ENCODE assay signal across 17 cellular contexts in the genomic region with DNA sequence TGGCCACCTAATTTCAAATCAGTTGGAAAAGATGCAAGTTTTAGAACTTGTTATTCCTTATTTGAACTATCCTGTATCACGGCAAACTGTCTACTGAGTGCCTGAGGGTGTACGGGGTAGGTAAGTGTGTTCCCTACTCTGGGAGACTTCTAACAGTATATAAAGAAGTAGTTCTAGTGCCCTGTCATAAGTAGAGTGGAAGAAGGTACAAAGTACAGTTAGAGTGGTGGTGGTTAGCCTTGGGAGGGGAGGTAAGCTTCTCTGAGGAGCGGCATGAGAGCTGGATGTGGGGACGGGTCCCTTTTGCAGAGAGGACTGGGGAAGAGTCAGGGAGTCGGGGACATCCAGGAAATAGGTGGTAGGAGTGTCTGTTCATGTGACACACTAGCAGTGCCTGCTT. TPM values are rescaled to one million over a fixed set of nuclear protein-coding genes. Genes with fewer than 3 reads are reported as not detected.
A peak's percentile ranks its signal among the peaks of the same experiment; 100 is the strongest.
DNase-seq lines count a peak whose midpoint lies in the region; ATAC-seq and TF ChIP-seq lines count a peak whose summit lies in the region.
"Had no signal": no experiment of that assay in that cellular context is flagged by ENCODE, and none has a peak within 500 bp of the region (broad histone marks: within the 10 kb centered on the region; RNA-seq: fewer than 3 reads in every experiment).

No MANE protein-coding gene starts in this region.

- no peak for DNase-seq in activated CD4-positive, alpha-beta T cell treated with anti-CD3 and anti-CD28 coated beads, Interleukin-2, amount 10 ng/mL, durations not matched to agents 7 days and 5 days
- DNase-seq in activated CD4-positive, alpha-beta T cell treated with anti-CD3 and anti-CD28 coated beads, Interleukin-2, amount 50 U/mL, for 4 hours = no peak
- DNase-seq in activated CD8-positive, alpha-beta T cell treated with anti-CD3 and anti-CD28 coated beads for 36 hours = no peak
- DNase-seq in left lobe of liver (ENCODE audit: low spot score) (peak; percentile 6), AG08395 (ENCODE audit: low spot score) (no peak), NCI-H2171 treated with DMSO at 0.1 percent for 48 hours (lab: John Stamatoyannopoulos, UW) (no peak), KG1 (lab: John Stamatoyannopoulos, UW) (no peak)
- no peak for DNase-seq in stimulated activated effector memory CD8-positive, alpha-beta T cell treated with anti-CD3 and anti-CD28 coated beads, Interleukin-12 subunit alpha, Interleukin-12 subunit beta, amount 100 ng/mL, for 72 hours (ENCODE audit: low spot score in 2 of 2)
- DNase-seq: activated CD4-positive, alpha-beta T cell treated with anti-CD3 and anti-CD28 coated beads for 1 hour; DMS79 treated with DMSO at 0.1 percent for 48 hours; midbrain; NCI-H1092 treated with DMSO at 0.1 percent for 48 hours; NCI-H774; PC-3; stimulated activated CD4-positive, alpha-beta T cell treated with anti-CD3 and anti-CD28 coated beads, Interleukin-4, amount 100 ng/mL, for 4 hours; stimulated activated CD8-positive, alpha-beta memory T cell treated with anti-CD3 and anti-CD28 coated beads, Interleukin-4, amount 100 ng/mL, for 48 hours; T1000 had no signal

- intact Hi-C loops in activated CD8-positive, alpha-beta T cell treated with anti-CD3 and anti-CD28 coated beads for 36 hours (cut with micrococcal nuclease) = no loop called here

- peaks cover 46% of the 10 kb centered on the region for H3K36me3 Mint-ChIP-seq in activated CD4-positive, alpha-beta T cell treated with anti-CD3 and anti-CD28 coated beads, Interleukin-2, amount 10 ng/mL, durations not matched to agents 7 days and 5 days (ENCODE audit: low read depth)
- H3K36me3 Mint-ChIP-seq in activated CD8-positive, alpha-beta T cell treated with anti-CD3 and anti-CD28 coated beads for 36 hours (ENCODE audit: low read depth) = peaks cover 37% of the 10 kb centered on the region
- H3K36me3 Mint-ChIP-seq in stimulated activated effector memory CD8-positive, alpha-beta T cell treated with anti-CD3 and anti-CD28 coated beads, Interleukin-12 subunit alpha, Interleukin-12 subunit beta, amount 100 ng/mL, for 72 hours = peaks cover 39% of the 10 kb centered on the region

- CTCF ChIA-PET in activated CD4-positive, alpha-beta T cell treated with anti-CD3 and anti-CD28 coated beads, Interleukin-2, amount 10 ng/mL, durations not matched to agents 7 days and 5 days (lab: Charles Lee) = interaction anchor here (1.2 to 10.0 kb wide), 7 partner anchors 17 to 42 kb away, joined by 3 to 62 read pairs (median 5); no protein-coding TSS in a partner anchor
- CTCF ChIA-PET in activated CD8-positive, alpha-beta T cell treated with anti-CD3 and anti-CD28 coated beads for 36 hours (lab: Charles Lee) = interaction anchor here (0.8 to 11.3 kb wide), 7 partner anchors 8 to 48 kb away, joined by 3 to 213 read pairs (median 6); no protein-coding TSS in a partner anchor

- H3K27me3 Mint-ChIP-seq in activated CD4-positive, alpha-beta T cell treated with anti-CD3 and anti-CD28 coated beads, Interleukin-2, amount 10 ng/mL, durations not matched to agents 7 days and 5 days = no peaks in the 10 kb centered on the region
- no peaks in the 10 kb centered on the region for H3K27me3 Mint-ChIP-seq in activated CD8-positive, alpha-beta T cell treated with anti-CD3 and anti-CD28 coated beads for 36 hours

- no peak for TF ChIP-seq CTCF in activated CD8-positive, alpha-beta T cell treated with anti-CD3 and anti-CD28 coated beads for 36 hours (IDR thresholded peaks at IDR 0.05)

- POLR2A ChIA-PET in activated CD4-positive, alpha-beta T cell treated with anti-CD3 and anti-CD28 coated beads, Interleukin-2, amount 10 ng/mL, durations not matched to agents 7 days and 5 days (lab: Charles Lee) = interaction anchor here (1.1 kb wide), 1 partner anchor 41 kb away, joined by 6 read pairs; no protein-coding TSS in a partner anchor
- POLR2A ChIA-PET in activated CD8-positive, alpha-beta T cell treated with anti-CD3 and anti-CD28 coated beads for 36 hours (lab: Charles Lee) = interaction anchor here (1.0 to 1.5 kb wide), 4 partner anchors 10 to 19 kb away, joined by 3 to 5 read pairs (median 3); no protein-coding TSS in a partner anchor

- no peak for ATAC-seq in activated CD8-positive, alpha-beta T cell treated with anti-CD3 and anti-CD28 coated beads for 36 hours
- no peak for ATAC-seq in left lobe of liver
- no peak for ATAC-seq in stimulated activated effector memory CD8-positive, alpha-beta T cell treated with anti-CD3 and anti-CD28 coated beads, Interleukin-12 subunit alpha, Interleukin-12 subunit beta, amount 100 ng/mL, for 72 hours
- ATAC-seq: PC-3 had no signal

- peak overlapping the region; percentile 81 for H3K27ac Mint-ChIP-seq in activated CD4-positive, alpha-beta T cell treated with anti-CD3 and anti-CD28 coated beads, Interleukin-2, amount 10 ng/mL, durations not matched to agents 7 days and 5 days
- H3K27ac Mint-ChIP-seq in activated CD8-positive, alpha-beta T cell treated with anti-CD3 and anti-CD28 coated beads for 36 hours = peak overlapping the region; percentile 78
- H3K27ac Mint-ChIP-seq in stimulated activated effector memory CD8-positive, alpha-beta T cell treated with anti-CD3 and anti-CD28 coated beads, Interleukin-12 subunit alpha, Interleukin-12 subunit beta, amount 100 ng/mL, for 72 hours = peak overlapping the region; percentile 63

- H3K9me3 Mint-ChIP-seq in activated CD4-positive, alpha-beta T cell treated with anti-CD3 and anti-CD28 coated beads, Interleukin-2, amount 10 ng/mL, durations not matched to agents 7 days and 5 days = no peaks in the 10 kb centered on the region
- H3K9me3 Mint-ChIP-seq in activated CD8-positive, alpha-beta T cell treated with anti-CD3 and anti-CD28 coated beads for 36 hours = no peaks in the 10 kb centered on the region
- H3K9me3 Mint-ChIP-seq in stimulated activated effector memory CD8-positive, alpha-beta T cell treated with anti-CD3 and anti-CD28 coated beads, Interleukin-12 subunit alpha, Interleukin-12 subunit beta, amount 100 ng/mL, for 72 hours = no peaks in the 10 kb centered on the region

- H3K4me1 Mint-ChIP-seq in activated CD4-positive, alpha-beta T cell treated with anti-CD3 and anti-CD28 coated beads, Interleukin-2, amount 10 ng/mL, durations not matched to agents 7 days and 5 days = peaks cover 60% of the 10 kb centered on the region
- H3K4me1 Mint-ChIP-seq in activated CD8-positive, alpha-beta T cell treated with anti-CD3 and anti-CD28 coated beads for 36 hours (ENCODE audit: low read depth) = peaks cover 57% of the 10 kb centered on the region
- H3K4me1 Mint-ChIP-seq in stimulated activated effector memory CD8-positive, alpha-beta T cell treated with anti-CD3 and anti-CD28 coated beads, Interleukin-12 subunit alpha, Interleukin-12 subunit beta, amount 100 ng/mL, for 72 hours = peaks cover 44% of the 10 kb centered on the region

- no peak overlapping the region for H3K4me3 Mint-ChIP-seq in activated CD4-positive, alpha-beta T cell treated with anti-CD3 and anti-CD28 coated beads, Interleukin-2, amount 10 ng/mL, durations not matched to agents 7 days and 5 days
- H3K4me3 Mint-ChIP-seq in activated CD8-positive, alpha-beta T cell treated with anti-CD3 and anti-CD28 coated beads for 36 hours = no peak overlapping the region
- H3K4me3 Mint-ChIP-seq in stimulated activated effector memory CD8-positive, alpha-beta T cell treated with anti-CD3 and anti-CD28 coated beads, Interleukin-12 subunit alpha, Interleukin-12 subunit beta, amount 100 ng/mL, for 72 hours = no peak overlapping the region

RNA-seq across cellular contexts. Expression of gene DGKD, which starts 48.5 kb away (rescaled TPM):
- 10 to 100 TPM; 84.1 to 97.5 TPM for total RNA-seq in activated CD4-positive, alpha-beta T cell treated with anti-CD3 and anti-CD28 coated beads, Interleukin-2, amount 10 ng/mL, durations not matched to agents 7 days and 5 days
- total RNA-seq in activated CD8-positive, alpha-beta T cell treated with anti-CD3 and anti-CD28 coated beads for 36 hours = 10 to 100 TPM; 89.6 to 99.5 TPM
- total RNA-seq in left lobe of liver = 17.9 TPM
